Comparison of ENCODE assay signal across 1 cellular context in the genomic region with DNA sequence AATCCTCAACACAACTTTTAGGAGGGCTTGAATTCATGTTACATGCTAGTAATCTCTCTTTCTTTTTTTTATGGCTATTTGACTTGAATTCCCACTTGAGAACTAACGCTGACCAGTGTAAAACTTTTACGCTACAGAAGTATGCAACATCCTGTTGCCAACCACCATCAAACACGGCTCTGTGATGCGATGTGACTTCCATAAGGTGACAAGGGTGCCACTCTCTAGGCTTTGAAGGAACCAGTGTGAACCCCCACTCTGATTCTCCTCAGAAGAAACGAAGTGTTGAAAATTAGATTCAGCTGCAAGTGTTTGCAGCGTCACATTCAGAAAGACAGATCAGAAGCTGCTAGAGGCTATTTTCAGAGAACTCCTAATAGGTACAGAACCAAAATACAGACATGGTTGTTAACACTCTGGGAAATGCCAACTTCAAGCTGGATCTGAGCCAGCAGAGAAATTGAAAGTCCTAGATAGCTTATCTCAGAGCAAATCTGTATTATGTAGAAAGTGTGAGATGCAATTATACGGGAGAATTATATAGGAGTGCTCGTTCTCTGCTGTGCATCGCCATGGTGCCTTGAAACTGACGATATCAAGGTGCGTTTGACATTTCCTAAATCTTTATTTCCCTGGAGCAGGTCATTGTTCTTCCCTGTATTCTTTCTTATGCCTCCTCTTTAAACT.
TF ChIP-seq lines count a peak whose summit lies in the region.

No MANE protein-coding gene starts in this region.

TF ChIP-seq in SK-N-SH, 30 proteins besides CTCF, POLR2A, EP300 and RAD21 (continued from another document):
- TF ChIP-seq REST (IDR thresholded peaks at IDR 0.05; ENCODE audit: low read depth, low read length) = no peak
- no peak for TF ChIP-seq SIN3A (IDR thresholded peaks at IDR 0.05; ENCODE audit: borderline replicate concordance, low read depth, low read length)
- TF ChIP-seq JUND (IDR thresholded peaks at IDR 0.05) = no peak
- peak; percentile 15; the same call in 1 of the 2 replicates for TF ChIP-seq RCOR1 (IDR thresholded peaks at IDR 0.05; ENCODE audit: low read length)
- TF ChIP-seq NFIC (IDR thresholded peaks at IDR 0.05; ENCODE audit: borderline replicate concordance) = no peak
- TF ChIP-seq ELF1 (IDR thresholded peaks at IDR 0.05) = no peak
- peak; percentile 83 for TF ChIP-seq GATA2 (CRISPR knock-in tag; IDR thresholded peaks at IDR 0.05)
- TF ChIP-seq, protein P1, sequence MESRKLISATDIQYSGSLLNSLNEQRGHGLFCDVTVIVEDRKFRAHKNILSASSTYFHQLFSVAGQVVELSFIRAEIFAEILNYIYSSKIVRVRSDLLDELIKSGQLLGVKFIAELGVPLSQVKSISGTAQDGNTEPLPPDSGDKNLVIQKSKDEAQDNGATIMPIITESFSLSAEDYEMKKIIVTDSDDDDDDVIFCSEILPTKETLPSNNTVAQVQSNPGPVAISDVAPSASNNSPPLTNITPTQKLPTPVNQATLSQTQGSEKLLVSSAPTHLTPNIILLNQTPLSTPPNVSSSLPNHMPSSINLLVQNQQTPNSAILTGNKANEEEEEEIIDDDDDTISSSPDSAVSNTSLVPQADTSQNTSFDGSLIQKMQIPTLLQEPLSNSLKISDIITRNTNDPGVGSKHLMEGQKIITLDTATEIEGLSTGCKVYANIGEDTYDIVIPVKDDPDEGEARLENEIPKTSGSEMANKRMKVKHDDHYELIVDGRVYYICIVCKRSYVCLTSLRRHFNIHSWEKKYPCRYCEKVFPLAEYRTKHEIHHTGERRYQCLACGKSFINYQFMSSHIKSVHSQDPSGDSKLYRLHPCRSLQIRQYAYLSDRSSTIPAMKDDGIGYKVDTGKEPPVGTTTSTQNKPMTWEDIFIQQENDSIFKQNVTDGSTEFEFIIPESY (IDR thresholded peaks at IDR 0.05; ENCODE audit: borderline replicate concordance, low read depth) = no peak
